1 cellular context compared by ENCODE assay signal in genomic region chr1:84583648-84584047, GRCh38.
TF ChIP-seq lines count a peak whose summit lies in the region.

No MANE protein-coding gene starts in this region.

TF ChIP-seq in HepG2, 621 proteins besides CTCF, POLR2A, EP300 and RAD21 (continued from another document):
- TF ChIP-seq, protein P1, sequence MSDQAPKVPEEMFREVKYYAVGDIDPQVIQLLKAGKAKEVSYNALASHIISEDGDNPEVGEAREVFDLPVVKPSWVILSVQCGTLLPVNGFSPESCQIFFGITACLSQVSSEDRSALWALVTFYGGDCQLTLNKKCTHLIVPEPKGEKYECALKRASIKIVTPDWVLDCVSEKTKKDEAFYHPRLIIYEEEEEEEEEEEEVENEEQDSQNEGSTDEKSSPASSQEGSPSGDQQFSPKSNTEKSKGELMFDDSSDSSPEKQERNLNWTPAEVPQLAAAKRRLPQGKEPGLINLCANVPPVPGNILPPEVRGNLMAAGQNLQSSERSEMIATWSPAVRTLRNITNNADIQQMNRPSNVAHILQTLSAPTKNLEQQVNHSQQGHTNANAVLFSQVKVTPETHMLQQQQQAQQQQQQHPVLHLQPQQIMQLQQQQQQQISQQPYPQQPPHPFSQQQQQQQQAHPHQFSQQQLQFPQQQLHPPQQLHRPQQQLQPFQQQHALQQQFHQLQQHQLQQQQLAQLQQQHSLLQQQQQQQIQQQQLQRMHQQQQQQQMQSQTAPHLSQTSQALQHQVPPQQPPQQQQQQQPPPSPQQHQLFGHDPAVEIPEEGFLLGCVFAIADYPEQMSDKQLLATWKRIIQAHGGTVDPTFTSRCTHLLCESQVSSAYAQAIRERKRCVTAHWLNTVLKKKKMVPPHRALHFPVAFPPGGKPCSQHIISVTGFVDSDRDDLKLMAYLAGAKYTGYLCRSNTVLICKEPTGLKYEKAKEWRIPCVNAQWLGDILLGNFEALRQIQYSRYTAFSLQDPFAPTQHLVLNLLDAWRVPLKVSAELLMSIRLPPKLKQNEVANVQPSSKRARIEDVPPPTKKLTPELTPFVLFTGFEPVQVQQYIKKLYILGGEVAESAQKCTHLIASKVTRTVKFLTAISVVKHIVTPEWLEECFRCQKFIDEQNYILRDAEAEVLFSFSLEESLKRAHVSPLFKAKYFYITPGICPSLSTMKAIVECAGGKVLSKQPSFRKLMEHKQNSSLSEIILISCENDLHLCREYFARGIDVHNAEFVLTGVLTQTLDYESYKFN (CRISPR knock-in tag; conservative IDR thresholded peaks at IDR 0.05), result no peak
- TF ChIP-seq CCAR2 (optimal IDR thresholded peaks at IDR 0.05; ENCODE audit: low read depth, low read length) (no peak), ZNF841 (CRISPR knock-in tag; IDR thresholded peaks at IDR 0.05; ENCODE audit: borderline replicate concordance) (no peak), ZNF207 (IDR thresholded peaks at IDR 0.05; ENCODE audit: borderline replicate concordance) (no peak), ASH2L (IDR thresholded peaks at IDR 0.05; ENCODE audit: insufficient read length, low read depth, low read length) (no peak), FOXK1 (CRISPR knock-in tag; IDR thresholded peaks at IDR 0.05; ENCODE audit: borderline replicate concordance, low read depth) (no peak), ZNF570 (CRISPR knock-in tag; IDR thresholded peaks at IDR 0.05; ENCODE audit: borderline replicate concordance) (no peak), POLR2G (IDR thresholded peaks at IDR 0.05; ENCODE audit: low read depth, low read length) (no peak), ARNT2 (CRISPR knock-in tag; IDR thresholded peaks at IDR 0.05; ENCODE audit: low read depth) (no peak), BRD4 (CRISPR knock-in tag; IDR thresholded peaks at IDR 0.05) (no peak)
- TF ChIP-seq, protein P2, sequence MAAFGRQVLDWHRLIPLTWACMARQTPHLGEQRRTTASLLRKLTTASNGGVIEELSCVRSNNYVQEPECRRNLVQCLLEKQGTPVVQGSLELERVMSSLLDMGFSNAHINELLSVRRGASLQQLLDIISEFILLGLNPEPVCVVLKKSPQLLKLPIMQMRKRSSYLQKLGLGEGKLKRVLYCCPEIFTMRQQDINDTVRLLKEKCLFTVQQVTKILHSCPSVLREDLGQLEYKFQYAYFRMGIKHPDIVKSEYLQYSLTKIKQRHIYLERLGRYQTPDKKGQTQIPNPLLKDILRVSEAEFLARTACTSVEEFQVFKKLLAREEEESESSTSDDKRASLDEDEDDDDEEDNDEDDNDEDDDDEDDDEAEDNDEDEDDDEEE (CRISPR knock-in tag; IDR thresholded peaks at IDR 0.05), result no peak
- TF ChIP-seq, protein P3, sequence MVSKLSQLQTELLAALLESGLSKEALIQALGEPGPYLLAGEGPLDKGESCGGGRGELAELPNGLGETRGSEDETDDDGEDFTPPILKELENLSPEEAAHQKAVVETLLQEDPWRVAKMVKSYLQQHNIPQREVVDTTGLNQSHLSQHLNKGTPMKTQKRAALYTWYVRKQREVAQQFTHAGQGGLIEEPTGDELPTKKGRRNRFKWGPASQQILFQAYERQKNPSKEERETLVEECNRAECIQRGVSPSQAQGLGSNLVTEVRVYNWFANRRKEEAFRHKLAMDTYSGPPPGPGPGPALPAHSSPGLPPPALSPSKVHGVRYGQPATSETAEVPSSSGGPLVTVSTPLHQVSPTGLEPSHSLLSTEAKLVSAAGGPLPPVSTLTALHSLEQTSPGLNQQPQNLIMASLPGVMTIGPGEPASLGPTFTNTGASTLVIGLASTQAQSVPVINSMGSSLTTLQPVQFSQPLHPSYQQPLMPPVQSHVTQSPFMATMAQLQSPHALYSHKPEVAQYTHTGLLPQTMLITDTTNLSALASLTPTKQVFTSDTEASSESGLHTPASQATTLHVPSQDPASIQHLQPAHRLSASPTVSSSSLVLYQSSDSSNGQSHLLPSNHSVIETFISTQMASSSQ (IDR thresholded peaks at IDR 0.05; ENCODE audit: low read depth), result no peak
- TF ChIP-seq, protein P3 (CRISPR knock-in tag; IDR thresholded peaks at IDR 0.05; ENCODE audit: borderline replicate concordance), result no peak
- TF ChIP-seq, protein P4, sequence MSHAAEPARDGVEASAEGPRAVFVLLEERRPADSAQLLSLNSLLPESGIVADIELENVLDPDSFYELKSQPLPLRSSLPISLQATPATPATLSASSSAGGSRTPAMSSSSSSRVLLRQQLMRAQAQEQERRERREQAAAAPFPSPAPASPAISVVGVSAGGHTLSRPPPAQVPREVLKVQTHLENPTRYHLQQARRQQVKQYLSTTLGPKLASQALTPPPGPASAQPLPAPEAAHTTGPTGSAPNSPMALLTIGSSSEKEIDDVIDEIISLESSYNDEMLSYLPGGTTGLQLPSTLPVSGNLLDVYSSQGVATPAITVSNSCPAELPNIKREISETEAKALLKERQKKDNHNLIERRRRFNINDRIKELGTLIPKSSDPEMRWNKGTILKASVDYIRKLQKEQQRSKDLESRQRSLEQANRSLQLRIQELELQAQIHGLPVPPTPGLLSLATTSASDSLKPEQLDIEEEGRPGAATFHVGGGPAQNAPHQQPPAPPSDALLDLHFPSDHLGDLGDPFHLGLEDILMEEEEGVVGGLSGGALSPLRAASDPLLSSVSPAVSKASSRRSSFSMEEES (CRISPR knock-in tag; IDR thresholded peaks at IDR 0.05), result no peak
